ENCODE assay signal across 9 cellular contexts in the genomic region with DNA sequence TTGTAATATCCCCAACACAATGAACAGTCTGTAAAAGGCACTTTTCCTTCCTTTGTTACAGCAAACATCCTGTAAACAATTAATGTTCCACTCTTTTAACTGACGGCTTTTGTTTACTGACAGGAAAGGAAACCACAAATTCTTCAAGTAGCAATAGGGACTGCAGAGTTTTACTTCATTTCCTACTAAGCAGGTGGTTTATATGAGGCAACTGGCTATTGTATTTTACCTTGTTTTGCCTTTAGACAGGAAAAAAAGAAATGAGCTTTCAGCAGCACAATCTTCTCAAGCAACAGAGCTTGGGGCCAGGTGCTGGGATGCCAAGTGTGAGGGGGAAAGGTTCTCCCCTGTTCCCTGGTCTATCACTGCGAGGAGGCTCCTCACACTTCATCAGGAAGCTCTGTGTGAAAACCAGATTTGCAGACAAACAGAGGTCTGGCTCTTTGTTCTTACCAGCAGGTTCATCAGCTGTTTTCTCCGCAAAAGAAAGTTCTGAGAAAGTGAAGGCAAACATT. TPM values are rescaled to one million over a fixed set of nuclear protein-coding genes. Genes with fewer than 3 reads are reported as not detected.
DNase-seq lines count a peak whose midpoint lies in the region; ATAC-seq and TF ChIP-seq lines count a peak whose summit lies in the region.
"Had no signal": no experiment of that assay in that cellular context is flagged by ENCODE, and none has a peak within 500 bp of the region (broad histone marks: within the 10 kb centered on the region; RNA-seq: fewer than 3 reads in every experiment).

No MANE protein-coding gene starts in this region.

- no peak overlapping the region for H3K4me2 ChIP-seq in H9 (ENCODE audit: insufficient read depth, insufficient read length, low read length)
- H3K4me2 ChIP-seq: hepatocyte had no signal

- no peaks in the 10 kb centered on the region for H3K27me3 ChIP-seq in H9 (ENCODE audit: insufficient read depth, low read length)
- H3K27me3 ChIP-seq in naive thymus-derived CD4-positive, alpha-beta T cell (ENCODE audit: control insufficient read depth in 2 of 2, insufficient read depth in 2 of 2, low read length in 2 of 2), result no peaks in the 10 kb centered on the region
- no peaks in the 10 kb centered on the region for H3K27me3 ChIP-seq in left lung
- H3K27me3 ChIP-seq: hepatocyte had no signal

- H4K20me1 ChIP-seq in H9 (ENCODE audit: control insufficient read depth, insufficient read depth, insufficient read length), result no peaks in the 10 kb centered on the region

- H3K4ac ChIP-seq in H9 (ENCODE audit: low read depth, low read length), result no peak overlapping the region

- no peak overlapping the region for H3K9ac ChIP-seq in H9 (ENCODE audit: extremely low read depth, insufficient read length, low read length)

- no peak overlapping the region for H2BK5ac ChIP-seq in H9 (ENCODE audit: insufficient read length, low read length)

- no peak for DNase-seq in H9
- no peak for DNase-seq in T-helper 2 cell treated with Interferon-gamma antibody and Interleukin-4, amounts not matched to agents 5 μg/mL and 100 μg/mL, for 36 hours (ENCODE audit: low spot score)
- DNase-seq in naive thymus-derived CD4-positive, alpha-beta T cell, result peak in 5 of 9 donors; percentile 14 to 52 (median 21)
- DNase-seq in activated CD4-positive, CD25-positive, alpha-beta regulatory T cell (lab: John Stamatoyannopoulos, UW), result no peak
- DNase-seq in left lung, result no peak
- no peak for DNase-seq in stimulated activated naive CD4-positive, alpha-beta T cell treated with Interleukin-2 at 50 U/mL for 16 hours (lab: John Stamatoyannopoulos, UW)

- peak overlapping the region; percentile 31 for H3K4me3 ChIP-seq in naive thymus-derived CD4-positive, alpha-beta T cell (ENCODE audit: low read length)
- no peak overlapping the region for H3K4me3 ChIP-seq in left lung
- H3K4me3 ChIP-seq: hepatocyte had no signal

- H3K9me3 Mint-ChIP-seq in H9, result no peaks in the 10 kb centered on the region
- H3K9me3 Mint-ChIP-seq in T-helper 2 cell treated with Interferon-gamma antibody and Interleukin-4, amounts not matched to agents 5 μg/mL and 100 μg/mL, for 36 hours, result no peaks in the 10 kb centered on the region
- peaks cover 0 to 9% (median 0%) of the 10 kb centered on the region in 11 donors for H3K9me3 Mint-ChIP-seq in naive thymus-derived CD4-positive, alpha-beta T cell

- no peak overlapping the region for H4K8ac ChIP-seq in H9 (replicated peaks; ENCODE audit: insufficient read length, low read depth, low read length)

- no peak for TF ChIP-seq CTCF in H9 (conservative IDR thresholded peaks at IDR 0.05)
- TF ChIP-seq CTCF in left lung (IDR thresholded peaks at IDR 0.05), result no peak

- H3K4me1 Mint-ChIP-seq in H9, result peaks cover 59 to 62% of the 10 kb centered on the region in 2 experiments
- peaks cover 24% of the 10 kb centered on the region for H3K4me1 Mint-ChIP-seq in T-helper 2 cell treated with Interferon-gamma antibody and Interleukin-4, amounts not matched to agents 5 μg/mL and 100 μg/mL, for 36 hours (ENCODE audit: low read depth)
- H3K4me1 Mint-ChIP-seq in naive thymus-derived CD4-positive, alpha-beta T cell, result peaks cover 19 to 54% (median 29%) of the 10 kb centered on the region in 7 donors

- no peak overlapping the region for H2BK20ac ChIP-seq in H9 (ENCODE audit: low read depth, low read length, poor library complexity, severe bottlenecking)

- no peaks in the 10 kb centered on the region for H3K36me3 Mint-ChIP-seq in H9 (ENCODE audit: insufficient read depth in 1 of 3, low read depth in 3 of 3)
- peaks cover 2% of the 10 kb centered on the region for H3K36me3 Mint-ChIP-seq in T-helper 2 cell treated with Interferon-gamma antibody and Interleukin-4, amounts not matched to agents 5 μg/mL and 100 μg/mL, for 36 hours (ENCODE audit: low read depth)
- H3K36me3 Mint-ChIP-seq in naive thymus-derived CD4-positive, alpha-beta T cell, result peaks cover 0 to 20% (median 0%) of the 10 kb centered on the region in 5 donors

- H2BK15ac ChIP-seq in H9 (ENCODE audit: low read depth, low read length), result no peak overlapping the region

- H3K79me2 ChIP-seq in H9 (ENCODE audit: insufficient read depth, low read length), result no peaks in the 10 kb centered on the region

- H3K23ac ChIP-seq in H9 (ENCODE audit: insufficient read length, low read depth, low read length), result no peak overlapping the region

- H3K9me3 ChIP-seq in H9 (ENCODE audit: control insufficient read depth, low read depth, low read length) (no peaks in the 10 kb centered on the region), left lung (no peaks in the 10 kb centered on the region)
- no peaks in the 10 kb centered on the region for H3K9me3 ChIP-seq in naive thymus-derived CD4-positive, alpha-beta T cell (ENCODE audit: control insufficient read depth in 2 of 3, low read length in 3 of 3)

- no peak overlapping the region for H3K56ac ChIP-seq in H9 (ENCODE audit: insufficient read length, low read depth, low read length)

- no peak overlapping the region for H3K27ac ChIP-seq in H9 (ENCODE audit: insufficient read length, low read depth, low read length)
- peak overlapping the region; percentile 18 for H3K27ac ChIP-seq in naive thymus-derived CD4-positive, alpha-beta T cell (ENCODE audit: low read depth, low read length)
- peak overlapping the region in 1 of 2 donors; percentile 88 for H3K27ac ChIP-seq in left lung
- H3K27ac ChIP-seq: hepatocyte had no signal

- intact Hi-C loops in naive thymus-derived CD4-positive, alpha-beta T cell (cut with micrococcal nuclease), result loop anchor here in 1 of 2 donors (1.0 kb wide), 3 partner anchors 19 to 49 kb away; no protein-coding TSS in a partner anchor
- intact Hi-C loops in left lung (cut with DNase I), result no loop called here

- H2BK12ac ChIP-seq in H9 (ENCODE audit: insufficient read length, low read depth, low read length), result no peak overlapping the region

- no peak overlapping the region for H2BK120ac ChIP-seq in H9 (ENCODE audit: low read depth, low read length, poor library complexity, severe bottlenecking)

- H3K27me3 Mint-ChIP-seq in H9 (ENCODE audit: low read depth), result no peaks in the 10 kb centered on the region
- no peaks in the 10 kb centered on the region for H3K27me3 Mint-ChIP-seq in T-helper 2 cell treated with Interferon-gamma antibody and Interleukin-4, amounts not matched to agents 5 μg/mL and 100 μg/mL, for 36 hours (ENCODE audit: low read depth)
- peaks cover 0 to 5% (median under 1%) of the 10 kb centered on the region in 5 donors for H3K27me3 Mint-ChIP-seq in naive thymus-derived CD4-positive, alpha-beta T cell

- H3K79me1 ChIP-seq in H9 (ENCODE audit: insufficient read depth, low read depth, low read length, poor library complexity, severe bottlenecking), result no peaks in the 10 kb centered on the region

- H3K23me2 ChIP-seq in H9 (ENCODE audit: insufficient read length, low read depth, low read length, poor library complexity, severe bottlenecking), result no peaks in the 10 kb centered on the region

- no peak overlapping the region for H2AK5ac ChIP-seq in H9 (ENCODE audit: insufficient read length, low read length)

- WGBS in H9 (ENCODE audit: extremely low coverage, insufficient read length, low lambda C conversion rate), result no CpG with 5 or more reads among the region's 3 CpGs

- no peak overlapping the region for H4K91ac ChIP-seq in H9 (ENCODE audit: insufficient read length, low read depth, low read length)

- ATAC-seq in GM18907 (IDR thresholded peaks at IDR 0.05; ENCODE audit: unreplicated experiment), result peak; percentile 75
- peak; percentile 59 for ATAC-seq in naive thymus-derived CD4-positive, alpha-beta T cell
- no peak for ATAC-seq in HG02884 (IDR thresholded peaks at IDR 0.05; ENCODE audit: unreplicated experiment)
- ATAC-seq in left lung, result no peak

- H3K4me1 ChIP-seq in H9 (ENCODE audit: insufficient read depth, low read length) (peaks cover 6% of the 10 kb centered on the region; the same call in 1 of the 2 replicates), left lung (peaks cover 13 to 61% of the 10 kb centered on the region in 2 donors)
- peaks cover 21 to 27% of the 10 kb centered on the region in 2 donors for H3K4me1 ChIP-seq in naive thymus-derived CD4-positive, alpha-beta T cell (ENCODE audit: control insufficient read depth in 2 of 2, insufficient read depth in 2 of 2, low read length in 2 of 2)

- no peak overlapping the region for H4K5ac ChIP-seq in H9 (ENCODE audit: insufficient read length, low read depth, low read length)

- no peak overlapping the region for H3K27ac Mint-ChIP-seq in H9
- peak overlapping the region; percentile 58 for H3K27ac Mint-ChIP-seq in T-helper 2 cell treated with Interferon-gamma antibody and Interleukin-4, amounts not matched to agents 5 μg/mL and 100 μg/mL, for 36 hours
- H3K27ac Mint-ChIP-seq in naive thymus-derived CD4-positive, alpha-beta T cell, result peak overlapping the region; percentile 15 to 90 (median 49)

- H3T11ph ChIP-seq in H9 (ENCODE audit: low read length), result no peak overlapping the region

- POLR2A ChIA-PET in naive thymus-derived CD4-positive, alpha-beta T cell (lab: Charles Lee), result interaction anchor here (0.7 kb wide), 1 partner anchor 208 kb away, joined by 3 read pairs; no protein-coding TSS in a partner anchor

- no peak overlapping the region for H3K4me3 Mint-ChIP-seq in H9
- peak overlapping the region; percentile 63 for H3K4me3 Mint-ChIP-seq in T-helper 2 cell treated with Interferon-gamma antibody and Interleukin-4, amounts not matched to agents 5 μg/mL and 100 μg/mL, for 36 hours
- peak overlapping the region; percentile 42 to 79 (median 60) for H3K4me3 Mint-ChIP-seq in naive thymus-derived CD4-positive, alpha-beta T cell

- peak overlapping the region; percentile 27 for H3K18ac ChIP-seq in H9 (ENCODE audit: insufficient read length, low read depth, low read length)

- H3K14ac ChIP-seq in H9 (ENCODE audit: insufficient read depth, low read length), result no peak overlapping the region

- H2AFZ ChIP-seq in H9 (ENCODE audit: low read length), result no peak overlapping the region
- H2AFZ ChIP-seq: hepatocyte had no signal

- CTCF ChIA-PET in naive thymus-derived CD4-positive, alpha-beta T cell (lab: Charles Lee), result interaction anchor here (1.1 to 1.2 kb wide), 2 partner anchors 48 to 184 kb away, joined by 3 read pairs; no protein-coding TSS in a partner anchor

- H3K36me3 ChIP-seq in naive thymus-derived CD4-positive, alpha-beta T cell (ENCODE audit: control insufficient read depth in 2 of 3, insufficient read depth in 3 of 3, low read length in 3 of 3), result no peaks in the 10 kb centered on the region
- no peaks in the 10 kb centered on the region for H3K36me3 ChIP-seq in left lung

RNA-seq across cellular contexts. Expression of a gene that starts 51.2 kb away (rescaled TPM):
- total RNA-seq in H9 (2021) (5.2 and 5.6 TPM in 2 replicates), left lung (10 to 100 TPM; 19.4 to 28.8 TPM)
- total RNA-seq in naive thymus-derived CD4-positive, alpha-beta T cell, result 1 to 10 TPM in 1 of 5 experiments, under 1 TPM in 4; 0.27 to 4.9 (median 0.69) TPM
- under 1 TPM in 1 of 2 donors, not detected in 1; 0.08 TPM for polyA plus RNA-seq in naive thymus-derived CD4-positive, alpha-beta T cell

Comparison
In these comparisons a context has a peak if more than half of its experiments do, and no peak if none do; other contexts are left out.
1. ATAC-seq: peak in GM18907 (single experiment) and naive thymus-derived CD4-positive, alpha-beta T cell (single experiment); none in HG02884 (single experiment) and left lung (single experiment).
2. DNase-seq: peak in naive thymus-derived CD4-positive, alpha-beta T cell (5 of 9); none in H9 (single experiment), T-helper 2 cell treated with Interferon-gamma antibody and Interleukin-4, amounts not matched to agents 5 μg/mL and 100 μg/mL, for 36 hours (single experiment), activated CD4-positive, CD25-positive, alpha-beta regulatory T cell (0 of 4), left lung (0 of 2) and stimulated activated naive CD4-positive, alpha-beta T cell treated with Interleukin-2 at 50 U/mL for 16 hours (single experiment).
3. H3K27ac Mint-ChIP-seq: peak in T-helper 2 cell treated with Interferon-gamma antibody and Interleukin-4, amounts not matched to agents 5 μg/mL and 100 μg/mL, for 36 hours (single experiment) and naive thymus-derived CD4-positive, alpha-beta T cell (9 of 9); none in H9 (0 of 3).
4. H3K4me3 Mint-ChIP-seq: peak in T-helper 2 cell treated with Interferon-gamma antibody and Interleukin-4, amounts not matched to agents 5 μg/mL and 100 μg/mL, for 36 hours (single experiment) and naive thymus-derived CD4-positive, alpha-beta T cell (10 of 10); none in H9 (0 of 2).